ENCODE assay signal across 8 cellular contexts in genomic region chr2:240564571-240565266, GRCh38. TPM values are rescaled to one million over a fixed set of nuclear protein-coding genes. Genes with fewer than 3 reads are reported as not detected.
DNase-seq lines count a peak whose midpoint lies in the region; ATAC-seq and TF ChIP-seq lines count a peak whose summit lies in the region.

No MANE protein-coding gene starts in this region.

- H3K4me1 ChIP-seq in mucosa of stomach (ENCODE audit: control insufficient read depth, insufficient read depth, low read length) (peaks cover 67% of the 10 kb centered on the region), foreskin keratinocyte (peaks cover 17% of the 10 kb centered on the region)

- H3K27ac ChIP-seq in foreskin keratinocyte = no peak overlapping the region

- peaks cover 44% of the 10 kb centered on the region for H3K4me1 Mint-ChIP-seq in Calu3 (ENCODE audit: low read depth, unreplicated experiment)

- ATAC-seq in foreskin keratinocyte = no peak

- H3K27me3 ChIP-seq in mucosa of stomach (ENCODE audit: control insufficient read depth, insufficient read depth, low read length) (no peaks in the 10 kb centered on the region), foreskin keratinocyte (no peaks in the 10 kb centered on the region)

- no peaks in the 10 kb centered on the region for H3K9me3 Mint-ChIP-seq in Calu3 (ENCODE audit: low read depth, unreplicated experiment)

- intact Hi-C loops in Calu3 (cut with micrococcal nuclease; ENCODE audit: unreplicated experiment) = no loop called here

- H3K36me3 Mint-ChIP-seq in Calu3 (ENCODE audit: insufficient read depth, unreplicated experiment) = peaks cover 82% of the 10 kb centered on the region

- TF ChIP-seq CTCF in Calu3 (IDR thresholded peaks at IDR 0.05; ENCODE audit: unreplicated experiment) (peak; percentile 36), foreskin keratinocyte (conservative IDR thresholded peaks at IDR 0.05) (no peak)

- H3K36me3 ChIP-seq in mucosa of stomach (ENCODE audit: control insufficient read depth, insufficient read depth, low read length) = no peaks in the 10 kb centered on the region

- H3K9me3 ChIP-seq in mucosa of stomach (ENCODE audit: control insufficient read depth, low read length) = no peaks in the 10 kb centered on the region

- CTCF ChIA-PET in Calu3 (lab: Charles Lee) = interaction anchor here (2.0 to 3.5 kb wide), 4 partner anchors 15 to 51 kb away, joined by 7 to 38 read pairs (median 18); partner anchors contain the start of gene CAPN10

- peak overlapping the region; percentile 62 for H3K9ac ChIP-seq in mucosa of stomach (ENCODE audit: low read length)

- H3K27ac Mint-ChIP-seq in Calu3 (ENCODE audit: unreplicated experiment) = peak overlapping the region; percentile 97

- no peaks in the 10 kb centered on the region for H3K27me3 Mint-ChIP-seq in Calu3 (ENCODE audit: unreplicated experiment)

- H3K4me3 Mint-ChIP-seq in Calu3 (ENCODE audit: low read depth, unreplicated experiment) = peak overlapping the region; percentile 85

- BruUV-seq in Calu3 (replicated peaks; lab: Mats Ljungman, UMichigan) = TSS peak; percentile 1

- H3K4me3 ChIP-seq in mucosa of stomach (ENCODE audit: low read length) = no peak overlapping the region

- DNase-seq in Calu3 (peak; percentile 50), NCI-H460 (ENCODE audit: extremely low read depth, low read depth) (peak; percentile 47), amniotic epithelial cell (ENCODE audit: low read depth) (peak; percentile 87), foreskin keratinocyte (no peak), NCI-H2107 (lab: John Stamatoyannopoulos, UW) (no peak), C1 segment of cervical spinal cord (lab: John Stamatoyannopoulos, UW) (no peak), SHP77 (lab: John Stamatoyannopoulos, UW) (no peak)

RNA-seq across cellular contexts. Expression of gene RNPEPL1, which starts 3.6 kb away (rescaled TPM):
- total RNA-seq in Calu3 (2022) (80.6 and 82.9 TPM in 2 replicates), foreskin keratinocyte (27.1 and 34.0 TPM in 2 replicates)
- total RNA-seq in NCI-H460 (2014; rRNA removed; shearing (Covaris generic)) = 21.7 and 29.2 TPM in 2 replicates
- polyA plus RNA-seq in NCI-H460 (2014; cell fraction: nucleus; rRNA removed) = 93.6 and 102 TPM in 2 replicates
- 41.6 and 53.0 TPM in 2 replicates for polyA plus RNA-seq in foreskin keratinocyte

RNA-seq across cellular contexts. Expression of gene DUSP28, which starts 4.6 kb away (rescaled TPM):
- total RNA-seq in Calu3 (2022) (5.1 and 8.5 TPM in 2 replicates), foreskin keratinocyte (1.8 and 2.6 TPM in 2 replicates)
- total RNA-seq in NCI-H460 (2014; rRNA removed; shearing (Covaris generic)) = 4.7 and 4.9 TPM in 2 replicates
- 18.0 and 19.4 TPM in 2 replicates for polyA plus RNA-seq in NCI-H460 (2014; cell fraction: nucleus; rRNA removed)
- 2.1 and 2.5 TPM in 2 replicates for polyA plus RNA-seq in foreskin keratinocyte

RNA-seq across cellular contexts. Expression of gene ANKMY1, which starts 6.9 kb away (rescaled TPM):
- total RNA-seq in Calu3 (2022) (34.9 and 38.2 TPM in 2 replicates), foreskin keratinocyte (4.2 and 4.8 TPM in 2 replicates)
- total RNA-seq in NCI-H460 (2014; rRNA removed; shearing (Covaris generic)) = 8.7 and 12.6 TPM in 2 replicates
- 32.2 and 35.8 TPM in 2 replicates for polyA plus RNA-seq in NCI-H460 (2014; cell fraction: nucleus; rRNA removed)
- polyA plus RNA-seq in foreskin keratinocyte = 2.8 and 2.9 TPM in 2 replicates

RNA-seq across cellular contexts. Expression of gene CAPN10, which starts 21.8 kb away (rescaled TPM):
- 49.3 and 52.6 TPM in 2 replicates for total RNA-seq in Calu3 (2022)
- 22.3 and 23.3 TPM in 2 replicates for total RNA-seq in NCI-H460 (2014; rRNA removed; shearing (Covaris generic))
- 129 and 140 TPM in 2 replicates for polyA plus RNA-seq in NCI-H460 (2014; cell fraction: nucleus; rRNA removed)
- total RNA-seq in foreskin keratinocyte = 18.2 and 18.4 TPM in 2 replicates
- 18.6 and 18.7 TPM in 2 replicates for polyA plus RNA-seq in foreskin keratinocyte

Comparison
In these comparisons a context has a peak if more than half of its experiments do, and no peak if none do; other contexts are left out.
1. DNase-seq: peak in Calu3 (single experiment), NCI-H460 (single experiment) and amniotic epithelial cell (single experiment); none in foreskin keratinocyte (0 of 2), NCI-H2107 (single experiment), C1 segment of cervical spinal cord (0 of 14) and SHP77 (0 of 2).